In genomic region chr20:57442160-57442887, GRCh38 we compare ENCODE assay signal across 28 cellular contexts. TPM values are rescaled to one million over a fixed set of nuclear protein-coding genes. Genes with fewer than 3 reads are reported as not detected.
A peak's percentile ranks its signal among the peaks of the same experiment; 100 is the strongest.
DNase-seq lines count a peak whose midpoint lies in the region; ATAC-seq, FAIRE-seq and TF ChIP-seq lines count a peak whose summit lies in the region.
"Had no signal": no experiment of that assay in that cellular context is flagged by ENCODE, and none has a peak within 500 bp of the region (broad histone marks: within the 10 kb centered on the region; RNA-seq: fewer than 3 reads in every experiment).

No MANE protein-coding gene starts in this region.

- H3K4me1 Mint-ChIP-seq in activated naive CD8-positive, alpha-beta T cell treated with anti-CD3 and anti-CD28 coated beads for 36 hours, result peaks cover 2% of the 10 kb centered on the region
- peaks cover 2% of the 10 kb centered on the region for H3K4me1 Mint-ChIP-seq in activated naive CD8-positive, alpha-beta T cell treated with anti-CD3 and anti-CD28 coated beads, Interleukin-2, amount 50 U/mL, for 24 hours

- DNase-seq in activated naive CD8-positive, alpha-beta T cell treated with anti-CD3 and anti-CD28 coated beads for 36 hours, result no peak
- DNase-seq in activated naive CD8-positive, alpha-beta T cell treated with anti-CD3 and anti-CD28 coated beads, Interleukin-2, amount 50 U/mL, for 24 hours, result no peak
- DNase-seq in right atrium auricular region (ENCODE audit: low spot score), result no peak
- DNase-seq in pancreas, result peak in 1 of 6 donors; percentile 57
- no peak for DNase-seq in tibial nerve (ENCODE audit: low spot score in 2 of 2)
- DNase-seq in superior temporal gyrus (ENCODE audit: extremely low spot score), result no peak
- DNase-seq in GM19239 (ENCODE audit: insufficient read length, low spot score), result no peak
- DNase-seq: 8988T; activated CD8-positive, alpha-beta memory T cell treated with anti-CD3 and anti-CD28 coated beads for 24 hours; activated naive CD4-positive, alpha-beta T cell; activated T-cell treated with anti-CD3 and anti-CD28 coated beads, Interleukin-2, amount 50 U/mL, for 4 hours; AML-193; DMS79; dorsolateral prefrontal cortex; HFFc6; naive B cell; NCI-H1092 treated with DMSO at 0.1 percent for 48 hours; NCI-H2029; NCI-H446 treated with DMSO at 0.1 percent for 48 hours; NK-92 treated with Interleukin-12 subunit alpha and Interleukin-12 subunit beta, amount 100 ng/mL, for 24 hours; stimulated activated CD8-positive, alpha-beta memory T cell treated with anti-CD3 and anti-CD28 coated beads, Interleukin-4, amount 100 ng/mL, for 48 hours; substantia nigra; T-helper 1 cell had no signal

- H3K4me3 ChIP-seq in right atrium auricular region (no peak overlapping the region), pancreas (no peak overlapping the region), tibial nerve (no peak overlapping the region)
- H3K4me3 ChIP-seq: dorsolateral prefrontal cortex, GM12878, SJSA1 had no signal

- no peak for TF ChIP-seq EP300 in tibial nerve (IDR thresholded peaks at IDR 0.05)

- H3K4me1 ChIP-seq in right atrium auricular region (peaks cover 0 to 57% of the 10 kb centered on the region in 2 donors), pancreas (peaks cover 22 to 31% (median 26%) of the 10 kb centered on the region in 3 donors), tibial nerve (peaks cover 0 to 19% (median 13%) of the 10 kb centered on the region in 4 donors)
- H3K4me1 ChIP-seq: SJSA1 had no signal

- H3K4me3 Mint-ChIP-seq in activated naive CD8-positive, alpha-beta T cell treated with anti-CD3 and anti-CD28 coated beads for 36 hours, result peak overlapping the region; percentile 25
- no peak overlapping the region for H3K4me3 Mint-ChIP-seq in activated naive CD8-positive, alpha-beta T cell treated with anti-CD3 and anti-CD28 coated beads, Interleukin-2, amount 50 U/mL, for 24 hours
- H3K4me3 Mint-ChIP-seq: activated T-cell treated with anti-CD3 and anti-CD28 coated beads, Interleukin-2, amount 50 U/mL, for 4 hours; central memory CD8-positive, alpha-beta T cell; HFFc6; naive B cell had no signal

- TF ChIP-seq POLR2A in tibial nerve (IDR thresholded peaks at IDR 0.05), result no peak

- H3K27me3 ChIP-seq in right atrium auricular region (no peaks in the 10 kb centered on the region), pancreas (no peaks in the 10 kb centered on the region), tibial nerve (no peaks in the 10 kb centered on the region)
- H3K27me3 ChIP-seq: dorsolateral prefrontal cortex, SJSA1 had no signal

- ATAC-seq in activated naive CD8-positive, alpha-beta T cell treated with anti-CD3 and anti-CD28 coated beads, Interleukin-2, amount 50 U/mL, for 24 hours, result no peak
- ATAC-seq in pancreas (no peak), GM21381 (IDR thresholded peaks at IDR 0.05; ENCODE audit: unreplicated experiment) (no peak)
- ATAC-seq: activated T-cell treated with anti-CD3 and anti-CD28 coated beads, Interleukin-2, amount 50 U/mL, for 4 hours; GM12878 had no signal

- no peaks in the 10 kb centered on the region for H3K27me3 Mint-ChIP-seq in activated naive CD8-positive, alpha-beta T cell treated with anti-CD3 and anti-CD28 coated beads for 36 hours
- no peaks in the 10 kb centered on the region for H3K27me3 Mint-ChIP-seq in activated naive CD8-positive, alpha-beta T cell treated with anti-CD3 and anti-CD28 coated beads, Interleukin-2, amount 50 U/mL, for 24 hours
- H3K27me3 Mint-ChIP-seq: central memory CD8-positive, alpha-beta T cell; naive B cell had no signal

- no peaks in the 10 kb centered on the region for H3K36me3 ChIP-seq in right atrium auricular region
- no peaks in the 10 kb centered on the region for H3K36me3 ChIP-seq in pancreas
- H3K36me3 ChIP-seq in tibial nerve, result no peaks in the 10 kb centered on the region
- H3K36me3 ChIP-seq: SJSA1 had no signal

- no peaks in the 10 kb centered on the region for H3K9me3 Mint-ChIP-seq in activated naive CD8-positive, alpha-beta T cell treated with anti-CD3 and anti-CD28 coated beads for 36 hours
- H3K9me3 Mint-ChIP-seq in activated naive CD8-positive, alpha-beta T cell treated with anti-CD3 and anti-CD28 coated beads, Interleukin-2, amount 50 U/mL, for 24 hours, result no peaks in the 10 kb centered on the region
- H3K9me3 Mint-ChIP-seq: activated T-cell treated with anti-CD3 and anti-CD28 coated beads, Interleukin-2, amount 50 U/mL, for 4 hours; central memory CD8-positive, alpha-beta T cell; naive B cell had no signal

- intact Hi-C loops in pancreas (cut with DNase I), result no loop called here

- no peak for TF ChIP-seq CTCF in right atrium auricular region (IDR thresholded peaks at IDR 0.05)
- TF ChIP-seq CTCF in pancreas (IDR thresholded peaks at IDR 0.05), result no peak
- no peak for TF ChIP-seq CTCF in tibial nerve (IDR thresholded peaks at IDR 0.05)

- 76 to 78% methylated on average over 17 of the region's 17 CpGs for WGBS in pancreas, 2 donors
- 60% methylated on average over 16 to 17 of the region's 17 CpGs for WGBS in tibial nerve, 2 donors

- no peak overlapping the region for H3K27ac Mint-ChIP-seq in activated naive CD8-positive, alpha-beta T cell treated with anti-CD3 and anti-CD28 coated beads for 36 hours
- H3K27ac Mint-ChIP-seq in activated naive CD8-positive, alpha-beta T cell treated with anti-CD3 and anti-CD28 coated beads, Interleukin-2, amount 50 U/mL, for 24 hours, result no peak overlapping the region
- H3K27ac Mint-ChIP-seq: HFFc6 had no signal

- FAIRE-seq in pancreas (lab: Jason Lieb, UNC) (no peak), GM19239 (lab: Jason Lieb, UNC) (no peak)
- FAIRE-seq: GM12878, islet of Langerhans had no signal

- H3K9me3 ChIP-seq in right atrium auricular region (peaks cover 0 to 9% of the 10 kb centered on the region in 2 donors), pancreas (no peaks in the 10 kb centered on the region), tibial nerve (peaks cover 0 to 12% (median 0%) of the 10 kb centered on the region in 4 donors)
- H3K9me3 ChIP-seq: SJSA1 had no signal

- H3K36me3 Mint-ChIP-seq in activated naive CD8-positive, alpha-beta T cell treated with anti-CD3 and anti-CD28 coated beads for 36 hours, result no peaks in the 10 kb centered on the region
- no peaks in the 10 kb centered on the region for H3K36me3 Mint-ChIP-seq in activated naive CD8-positive, alpha-beta T cell treated with anti-CD3 and anti-CD28 coated beads, Interleukin-2, amount 50 U/mL, for 24 hours (ENCODE audit: low read depth)
- H3K36me3 Mint-ChIP-seq: naive B cell had no signal

- H3K27ac ChIP-seq in right atrium auricular region (peak overlapping the region; percentile 91 to 92), pancreas (peak overlapping the region in 3 of 4 donors; percentile 18 to 73 (median 23)), tibial nerve (peak overlapping the region in 3 of 4 donors; percentile 71 to 90 (median 85))
- H3K27ac ChIP-seq: SJSA1 had no signal

RNA-seq across cellular contexts. Expression of gene RBM38, which starts 51.1 kb away (rescaled TPM):
- 100 to 1,000 TPM; 142 to 144 TPM for total RNA-seq in activated naive CD8-positive, alpha-beta T cell treated with anti-CD3 and anti-CD28 coated beads for 36 hours
- total RNA-seq in right atrium auricular region (100 to 1,000 TPM; 127 to 151 TPM), pancreas (1 to 10 TPM; 3.9 to 10.0 (median 5.3) TPM), tibial nerve (10 to 100 TPM in 1 of 4 donors, 1 to 10 TPM in 3; 4.8 to 14.4 (median 5.8) TPM)
- 10 to 100 TPM in 1 of 2 donors, 1 to 10 TPM in 1; 9.7 to 13.1 TPM for polyA plus RNA-seq in pancreas

Comparison
In these comparisons a context has a peak if more than half of its experiments do, and no peak if none do; other contexts are left out.
1. H3K27ac ChIP-seq: peak in every context shown above with its lines; median percentile 92 in right atrium auricular region; 85 in tibial nerve; 23 in pancreas.
2. RNA of gene RBM38, which starts 51.1 kb away (total RNA-seq): 127 to 151 TPM in right atrium auricular region and 142 to 144 TPM in activated naive CD8-positive, alpha-beta T cell treated with anti-CD3 and anti-CD28 coated beads for 36 hours; 4.8 to 14.4 TPM in tibial nerve and 3.9 to 10.0 TPM in pancreas; every median in the first group is over 4 times any median in the second.